In the genomic region with DNA sequence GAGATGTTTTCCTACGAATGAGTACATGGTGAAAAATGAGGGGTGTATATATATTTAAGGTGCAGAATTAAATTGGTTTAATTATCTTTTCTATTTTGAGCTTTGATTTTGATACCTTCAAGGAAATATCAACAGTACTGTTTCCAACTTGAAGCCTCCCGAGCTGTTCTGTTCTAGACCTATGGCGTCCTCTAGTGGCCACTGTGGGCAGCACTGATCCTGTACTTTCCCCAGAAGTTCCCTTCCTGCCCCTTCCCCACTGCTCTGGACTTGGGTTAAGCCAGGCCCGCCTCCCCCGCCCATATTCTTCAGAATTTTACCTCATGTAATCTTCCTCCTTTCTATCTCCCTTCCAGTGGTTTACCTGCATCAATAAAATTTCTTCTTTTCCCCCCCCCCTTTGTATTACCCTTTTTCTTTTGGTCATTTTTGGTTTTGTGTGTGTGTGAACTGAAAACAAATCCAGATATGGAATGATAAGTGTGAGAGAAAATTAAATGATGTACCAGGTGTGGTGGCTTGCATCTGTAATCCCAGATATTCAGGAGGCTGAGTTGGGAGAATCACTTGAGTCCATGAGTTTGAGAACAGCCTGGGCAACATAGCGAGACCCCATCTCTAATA, we compare ENCODE assay signal across 17 cellular contexts.
DNase-seq lines count a peak whose midpoint lies in the region; ATAC-seq, FAIRE-seq and TF ChIP-seq lines count a peak whose summit lies in the region.
"Had no signal": no experiment of that assay in that cellular context is flagged by ENCODE, and none has a peak within 500 bp of the region (broad histone marks: within the 10 kb centered on the region; RNA-seq: fewer than 3 reads in every experiment).

No MANE protein-coding gene starts in this region.

- no peak overlapping the region for H3K4ac ChIP-seq in H9 (ENCODE audit: low read depth, low read length)

- H3K4me2 ChIP-seq in HepG2 (ENCODE audit: low read depth, low read length) (no peak overlapping the region), H9 (ENCODE audit: insufficient read depth, insufficient read length, low read length) (no peak overlapping the region)

- H3K27ac Mint-ChIP-seq in H9: no peak overlapping the region
- H3K27ac Mint-ChIP-seq: CD14-positive monocyte; stimulated activated naive B cell treated with anti-CD40 and anti-IgM and Interleukin-4, amounts not matched to agents 10 μg/mL and 1 μg/mL and 100 μg/mL, for 72 hours had no signal

- intact Hi-C loops in HepG2 (cut with micrococcal nuclease; ENCODE audit: unreplicated experiment): no loop called here
- intact Hi-C loops in right lobe of liver (cut with DNase I): no loop called here
- intact Hi-C loops in testis (cut with DNase I; ENCODE audit: low total_unique reads): no loop called here

- no peak for TF ChIP-seq RAD21 in HepG2 (CRISPR knock-in tag; IDR thresholded peaks at IDR 0.05)

- H3K9me3 Mint-ChIP-seq in H9: peaks cover 73 to 77% of the 10 kb centered on the region in 2 experiments

- CTCF ChIA-PET in HepG2 (lab: Yijun Ruan, JAX; ENCODE audit: low intra/inter-chr PET ratio, low total read pairs): no interaction called here

- H3K56ac ChIP-seq in H9 (ENCODE audit: insufficient read length, low read depth, low read length): no peak overlapping the region

- no peak overlapping the region for H3K4me3 Mint-ChIP-seq in H9
- H3K4me3 Mint-ChIP-seq: CD14-positive monocyte; stimulated activated naive B cell treated with anti-CD40 and anti-IgM and Interleukin-4, amounts not matched to agents 10 μg/mL and 1 μg/mL and 100 μg/mL, for 72 hours had no signal

- H3T11ph ChIP-seq in H9 (ENCODE audit: low read length): no peak overlapping the region

- in situ Hi-C loops in HepG2 (cut with HindIII; ENCODE audit: extremely low pct_ligation_motif_present, low pct_unique_long_range_greater_than_20kb): no loop called here

- H3K4me1 ChIP-seq in HepG2 (ENCODE audit: insufficient read depth, low read length) (no peaks in the 10 kb centered on the region), right lobe of liver (no peaks in the 10 kb centered on the region), testis (no peaks in the 10 kb centered on the region), H9 (ENCODE audit: insufficient read depth, low read length) (no peaks in the 10 kb centered on the region)
- H3K4me1 ChIP-seq: colonic mucosa had no signal

- POLR2A ChIA-PET in HepG2 (lab: Yijun Ruan, JAX): no interaction called here

- no peak overlapping the region for H3K4me3 ChIP-seq in HepG2 (replicated peaks in 1 of 3; ENCODE audit: insufficient read depth in 1 of 3, low read depth in 2 of 3, low read length in 3 of 3)
- H3K4me3 ChIP-seq in right lobe of liver: no peak overlapping the region
- H3K4me3 ChIP-seq in testis: no peak overlapping the region
- H3K4me3 ChIP-seq: colonic mucosa had no signal

- H3K79me1 ChIP-seq in H9 (ENCODE audit: insufficient read depth, low read depth, low read length, poor library complexity, severe bottlenecking): no peaks in the 10 kb centered on the region

- DNase-seq in HepG2 (ENCODE audit: low spot score) (peak; percentile 3), right lobe of liver (no peak), Kasumi-1 (lab: John Stamatoyannopoulos, UW) (peak; percentile 1 to 25), SHP77 (lab: John Stamatoyannopoulos, UW) (peak; percentile 57 to 64), testis (peak; percentile 75), H9 (no peak)
- no peak for DNase-seq in activated CD4-positive, CD25-positive, alpha-beta regulatory T cell (lab: John Stamatoyannopoulos, UW)
- DNase-seq: colonic mucosa; foreskin melanocyte; IMR-90; NCI-H774; stimulated activated CD4-positive, alpha-beta T cell treated with anti-CD3 and anti-CD28 coated beads, Interleukin-15, amount 100 ng/mL, for 24 hours; stimulated activated naive B cell treated with anti-CD40 and anti-IgM and Interleukin-4, amounts not matched to agents 10 μg/mL and 1 μg/mL and 100 μg/mL, for 72 hours had no signal

- ATAC-seq in HepG2 (no peak), right lobe of liver (no peak), HG03108 (IDR thresholded peaks at IDR 0.05; ENCODE audit: unreplicated experiment) (no peak)
- ATAC-seq: stimulated activated naive B cell treated with anti-CD40 and anti-IgM and Interleukin-4, amounts not matched to agents 10 μg/mL and 1 μg/mL and 100 μg/mL, for 72 hours had no signal

- H2BK15ac ChIP-seq in H9 (ENCODE audit: low read depth, low read length): no peak overlapping the region

- TF ChIP-seq POLR2A in HepG2 (IDR thresholded peaks at IDR 0.05; ENCODE audit: insufficient read depth in 1 of 2, low read depth in 2 of 2, low read length in 2 of 2) (no peak), right lobe of liver (IDR thresholded peaks at IDR 0.05) (no peak), testis (IDR thresholded peaks at IDR 0.05) (no peak)

- no peaks in the 10 kb centered on the region for H3K4me1 Mint-ChIP-seq in H9
- H3K4me1 Mint-ChIP-seq: CD14-positive monocyte; stimulated activated naive B cell treated with anti-CD40 and anti-IgM and Interleukin-4, amounts not matched to agents 10 μg/mL and 1 μg/mL and 100 μg/mL, for 72 hours had no signal

- no peak overlapping the region for H4K91ac ChIP-seq in H9 (ENCODE audit: insufficient read length, low read depth, low read length)

- no peak overlapping the region for H3K14ac ChIP-seq in H9 (ENCODE audit: insufficient read depth, low read length)

- H3K36me3 Mint-ChIP-seq in H9 (ENCODE audit: insufficient read depth in 1 of 3, low read depth in 3 of 3): peaks cover 0 to 7% (median 3%) of the 10 kb centered on the region in 3 experiments; a peak in 4 of 7 replicates
- H3K36me3 Mint-ChIP-seq: CD14-positive monocyte; stimulated activated naive B cell treated with anti-CD40 and anti-IgM and Interleukin-4, amounts not matched to agents 10 μg/mL and 1 μg/mL and 100 μg/mL, for 72 hours had no signal

- no peak overlapping the region for H2AK5ac ChIP-seq in H9 (ENCODE audit: insufficient read length, low read length)

- no peak overlapping the region for H4K8ac ChIP-seq in H9 (replicated peaks; ENCODE audit: insufficient read length, low read depth, low read length)

- no peak overlapping the region for H2BK120ac ChIP-seq in H9 (ENCODE audit: low read depth, low read length, poor library complexity, severe bottlenecking)

- FAIRE-seq in HepG2 (lab: Jason Lieb, UNC): peak; percentile 8
- FAIRE-seq: GM12892 had no signal

- no TSS peak for BruUV-seq in HepG2 (replicated peaks; lab: Mats Ljungman, UMichigan)

- H2BK5ac ChIP-seq in H9 (ENCODE audit: insufficient read length, low read length): no peak overlapping the region

- no peak overlapping the region for H2BK20ac ChIP-seq in H9 (ENCODE audit: low read depth, low read length, poor library complexity, severe bottlenecking)

- no peaks in the 10 kb centered on the region for H3K27me3 Mint-ChIP-seq in H9 (ENCODE audit: low read depth)
- H3K27me3 Mint-ChIP-seq: stimulated activated naive B cell treated with anti-CD40 and anti-IgM and Interleukin-4, amounts not matched to agents 10 μg/mL and 1 μg/mL and 100 μg/mL, for 72 hours had no signal

- TF ChIP-seq EP300 in HepG2 (IDR thresholded peaks at IDR 0.05; ENCODE audit: low read depth in 2 of 2, low read length in 2 of 2) (no peak), HepG2 (CRISPR knock-in tag; IDR thresholded peaks at IDR 0.05; ENCODE audit: borderline replicate concordance) (no peak)

- H3K18ac ChIP-seq in H9 (ENCODE audit: insufficient read length, low read depth, low read length): no peak overlapping the region

- no peaks in the 10 kb centered on the region for H4K20me1 ChIP-seq in HepG2 (ENCODE audit: insufficient read depth, low read length)
- H4K20me1 ChIP-seq in H9 (ENCODE audit: control insufficient read depth, insufficient read depth, insufficient read length): no peaks in the 10 kb centered on the region

- H3K9ac ChIP-seq in HepG2 (ENCODE audit: insufficient read depth, low read depth, low read length) (no peak overlapping the region), H9 (ENCODE audit: extremely low read depth, insufficient read length, low read length) (no peak overlapping the region)

- 14% methylated on average over 6 of the region's 6 CpGs for WGBS in HepG2 (ENCODE audit: low lambda C conversion rate)
- 20% methylated on average over 6 of the region's 6 CpGs for WGBS in right lobe of liver (ENCODE audit: insufficient coverage, low coverage, low lambda C conversion rate, missing lambda C conversion rate)
- 24 to 26% methylated on average over 6 of the region's 6 CpGs for WGBS in testis, 2 donors
- no CpG with 5 or more reads among the region's 6 CpGs for WGBS in H9 (ENCODE audit: extremely low coverage, insufficient read length, low lambda C conversion rate)

- H3K36me3 ChIP-seq in HepG2 (replicated peaks in 1 of 2; ENCODE audit: control insufficient read depth in 1 of 2, insufficient read depth in 2 of 2, low read length in 2 of 2) (no peaks in the 10 kb centered on the region), right lobe of liver (no peaks in the 10 kb centered on the region), testis (ENCODE audit: low read depth, missing control alignments) (no peaks in the 10 kb centered on the region)
- H3K36me3 ChIP-seq: colonic mucosa had no signal

- H2BK12ac ChIP-seq in H9 (ENCODE audit: insufficient read length, low read depth, low read length): no peak overlapping the region

- no peak overlapping the region for H3K23ac ChIP-seq in H9 (ENCODE audit: insufficient read length, low read depth, low read length)

- H3K27ac ChIP-seq in HepG2 (ENCODE audit: extremely low read length, insufficient read depth, low read length): no peak overlapping the region
- H3K27ac ChIP-seq in right lobe of liver: no peak overlapping the region
- no peak overlapping the region for H3K27ac ChIP-seq in testis
- no peak overlapping the region for H3K27ac ChIP-seq in H9 (ENCODE audit: insufficient read length, low read depth, low read length)
- H3K27ac ChIP-seq: colonic mucosa, VCaP had no signal

- no peak overlapping the region for H2AFZ ChIP-seq in HepG2 (ENCODE audit: low read length)
- no peak overlapping the region for H2AFZ ChIP-seq in H9 (ENCODE audit: low read length)

- TF ChIP-seq CTCF in HepG2 (CRISPR knock-in tag; IDR thresholded peaks at IDR 0.05) (peak; percentile 32), right lobe of liver (IDR thresholded peaks at IDR 0.05) (peak in 1 of 4 donors; percentile 9), testis (IDR thresholded peaks at IDR 0.05) (peak; percentile 25 to 70 (median 39)), H9 (conservative IDR thresholded peaks at IDR 0.05) (no peak; the same call in 2 of the 3 replicates)

- H3K23me2 ChIP-seq in H9 (ENCODE audit: insufficient read length, low read depth, low read length, poor library complexity, severe bottlenecking): no peaks in the 10 kb centered on the region

- H3K9me3 ChIP-seq in HepG2 (ENCODE audit: low read length): peaks cover 60% of the 10 kb centered on the region
- H3K9me3 ChIP-seq in right lobe of liver: no peaks in the 10 kb centered on the region
- H3K9me3 ChIP-seq in testis: no peaks in the 10 kb centered on the region
- H3K9me3 ChIP-seq in H9 (ENCODE audit: control insufficient read depth, low read depth, low read length): peaks cover 46% of the 10 kb centered on the region
- H3K9me3 ChIP-seq: colonic mucosa had no signal

- no peak overlapping the region for H4K5ac ChIP-seq in H9 (ENCODE audit: insufficient read length, low read depth, low read length)

- H3K27me3 ChIP-seq in HepG2 (ENCODE audit: control insufficient read depth in 1 of 2, insufficient read depth in 2 of 2, low read length in 2 of 2): no peaks in the 10 kb centered on the region
- no peaks in the 10 kb centered on the region for H3K27me3 ChIP-seq in right lobe of liver
- no peaks in the 10 kb centered on the region for H3K27me3 ChIP-seq in testis
- H3K27me3 ChIP-seq in H9 (ENCODE audit: insufficient read depth, low read length): no peaks in the 10 kb centered on the region
- H3K27me3 ChIP-seq: colonic mucosa had no signal

- H3K79me2 ChIP-seq in HepG2 (ENCODE audit: insufficient read depth, low read length): no peaks in the 10 kb centered on the region
- H3K79me2 ChIP-seq in H9 (ENCODE audit: insufficient read depth, low read length): no peaks in the 10 kb centered on the region

Comparison
In these comparisons a context has a peak if more than half of its experiments do, and no peak if none do; other contexts are left out.
1. DNase-seq: peak in HepG2 (single experiment), Kasumi-1 (2 of 2), SHP77 (2 of 2) and testis (single experiment); none in right lobe of liver (0 of 3), H9 (single experiment) and activated CD4-positive, CD25-positive, alpha-beta regulatory T cell (0 of 4).